Comparison of ENCODE assay signal across 1 cellular context in the genomic region with DNA sequence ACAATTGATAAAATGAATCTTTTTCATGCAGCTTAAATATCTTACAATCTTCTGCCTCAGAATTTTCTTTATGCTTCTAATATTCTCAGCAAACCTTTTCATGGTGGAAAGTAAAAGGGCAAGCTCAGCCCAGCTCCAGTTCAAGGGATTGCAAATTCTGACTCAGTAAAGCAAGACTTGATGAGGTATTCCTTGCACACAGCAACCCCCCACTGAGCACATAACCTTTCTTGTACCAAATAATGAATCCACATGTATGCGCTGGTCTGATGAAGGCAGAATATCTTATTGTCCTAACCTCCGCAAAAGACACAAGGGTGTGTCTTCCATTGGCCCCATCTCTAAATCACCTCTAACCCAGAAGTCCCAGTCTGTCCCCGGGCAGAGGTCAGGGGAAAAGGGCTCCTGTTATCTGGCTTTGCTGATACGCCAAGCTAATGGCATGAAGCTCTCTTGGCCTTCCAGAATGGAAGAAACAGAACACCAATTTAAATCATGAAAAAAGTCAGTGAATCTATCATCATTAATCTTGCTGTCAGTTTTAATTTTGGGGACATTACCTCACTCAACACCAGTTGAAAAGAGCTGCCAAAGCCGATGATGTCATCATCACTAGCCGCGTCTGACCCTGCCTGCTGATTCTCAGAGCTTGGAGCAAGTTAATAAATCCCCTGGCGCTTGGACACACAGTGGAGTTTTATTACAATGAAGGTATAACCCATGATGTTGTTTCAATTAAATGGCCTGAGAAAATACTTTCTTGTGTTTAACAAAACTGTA.
TF ChIP-seq lines count a peak whose summit lies in the region.

No MANE protein-coding gene starts in this region.

TF ChIP-seq in HEK293, 187 proteins besides CTCF, POLR2A, EP300 and RAD21 (continued from another document and continues in another):
- TF ChIP-seq, protein P1, sequence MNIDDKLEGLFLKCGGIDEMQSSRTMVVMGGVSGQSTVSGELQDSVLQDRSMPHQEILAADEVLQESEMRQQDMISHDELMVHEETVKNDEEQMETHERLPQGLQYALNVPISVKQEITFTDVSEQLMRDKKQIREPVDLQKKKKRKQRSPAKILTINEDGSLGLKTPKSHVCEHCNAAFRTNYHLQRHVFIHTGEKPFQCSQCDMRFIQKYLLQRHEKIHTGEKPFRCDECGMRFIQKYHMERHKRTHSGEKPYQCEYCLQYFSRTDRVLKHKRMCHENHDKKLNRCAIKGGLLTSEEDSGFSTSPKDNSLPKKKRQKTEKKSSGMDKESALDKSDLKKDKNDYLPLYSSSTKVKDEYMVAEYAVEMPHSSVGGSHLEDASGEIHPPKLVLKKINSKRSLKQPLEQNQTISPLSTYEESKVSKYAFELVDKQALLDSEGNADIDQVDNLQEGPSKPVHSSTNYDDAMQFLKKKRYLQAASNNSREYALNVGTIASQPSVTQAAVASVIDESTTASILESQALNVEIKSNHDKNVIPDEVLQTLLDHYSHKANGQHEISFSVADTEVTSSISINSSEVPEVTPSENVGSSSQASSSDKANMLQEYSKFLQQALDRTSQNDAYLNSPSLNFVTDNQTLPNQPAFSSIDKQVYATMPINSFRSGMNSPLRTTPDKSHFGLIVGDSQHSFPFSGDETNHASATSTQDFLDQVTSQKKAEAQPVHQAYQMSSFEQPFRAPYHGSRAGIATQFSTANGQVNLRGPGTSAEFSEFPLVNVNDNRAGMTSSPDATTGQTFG (tag by site-specific recombination; IDR thresholded peaks at IDR 0.05; ENCODE audit: borderline replicate concordance): no peak
- TF ChIP-seq ZNF19 (tag by site-specific recombination; IDR thresholded peaks at IDR 0.05; ENCODE audit: low read depth): no peak
- TF ChIP-seq ZBTB26 (tag by site-specific recombination; optimal IDR thresholded peaks at IDR 0.05): no peak
- TF ChIP-seq ZNF707 (tag by site-specific recombination; IDR thresholded peaks at IDR 0.05): no peak
- TF ChIP-seq GLIS2 (tag by site-specific recombination; IDR thresholded peaks at IDR 0.05): peak; percentile 43; the same call in 1 of the 2 replicates
- no peak for TF ChIP-seq ZNF658 (tag by site-specific recombination; IDR thresholded peaks at IDR 0.05)
- no peak for TF ChIP-seq ZNF785 (tag by site-specific recombination; IDR thresholded peaks at IDR 0.05)
- no peak for TF ChIP-seq ZFP37 (tag by site-specific recombination; IDR thresholded peaks at IDR 0.05)
- TF ChIP-seq ZNF274 (IDR thresholded peaks at IDR 0.05; ENCODE audit: low read length): no peak
- TF ChIP-seq ZNF274 (tag by site-specific recombination; IDR thresholded peaks at IDR 0.05; ENCODE audit: borderline replicate concordance): no peak
- peak; percentile 52; the same call in 1 of the 2 replicates for TF ChIP-seq ZFP69B (tag by site-specific recombination; IDR thresholded peaks at IDR 0.05)
- no peak for TF ChIP-seq ZNF664 (tag by site-specific recombination; IDR thresholded peaks at IDR 0.05)
- no peak for TF ChIP-seq ZBTB7A (tag by site-specific recombination; IDR thresholded peaks at IDR 0.05; ENCODE audit: low read depth)
- TF ChIP-seq ZNF48 (tag by site-specific recombination; IDR thresholded peaks at IDR 0.05): no peak
- TF ChIP-seq ZNF114 (tag by site-specific recombination; IDR thresholded peaks at IDR 0.05): no peak
- peak; percentile 61 for TF ChIP-seq ZNF76 (tag by site-specific recombination; IDR thresholded peaks at IDR 0.05; ENCODE audit: borderline replicate concordance, low read depth)
- TF ChIP-seq PRDM10 (tag by site-specific recombination; IDR thresholded peaks at IDR 0.05): peak; percentile 51
- TF ChIP-seq ZNF266 (tag by site-specific recombination; IDR thresholded peaks at IDR 0.05; ENCODE audit: low read depth): no peak
- peak; percentile 97 for TF ChIP-seq FEZF1 (tag by site-specific recombination; IDR thresholded peaks at IDR 0.05)
- peak; percentile 31; the same call in 1 of the 2 replicates for TF ChIP-seq GFI1B (tag by site-specific recombination; IDR thresholded peaks at IDR 0.05)
- TF ChIP-seq ZSCAN16 (tag by site-specific recombination; IDR thresholded peaks at IDR 0.05): 0 out of 2 replicates have a peak, but pooled peaks have one; percentile 43
- no peak for TF ChIP-seq SALL2 (tag by site-specific recombination; IDR thresholded peaks at IDR 0.05; ENCODE audit: borderline replicate concordance)
- peak; percentile 96 for TF ChIP-seq SCRT1 (tag by site-specific recombination; IDR thresholded peaks at IDR 0.05; ENCODE audit: borderline replicate concordance)
- no peak for TF ChIP-seq ZNF791 (tag by site-specific recombination; IDR thresholded peaks at IDR 0.05)
- TF ChIP-seq, protein P2, sequence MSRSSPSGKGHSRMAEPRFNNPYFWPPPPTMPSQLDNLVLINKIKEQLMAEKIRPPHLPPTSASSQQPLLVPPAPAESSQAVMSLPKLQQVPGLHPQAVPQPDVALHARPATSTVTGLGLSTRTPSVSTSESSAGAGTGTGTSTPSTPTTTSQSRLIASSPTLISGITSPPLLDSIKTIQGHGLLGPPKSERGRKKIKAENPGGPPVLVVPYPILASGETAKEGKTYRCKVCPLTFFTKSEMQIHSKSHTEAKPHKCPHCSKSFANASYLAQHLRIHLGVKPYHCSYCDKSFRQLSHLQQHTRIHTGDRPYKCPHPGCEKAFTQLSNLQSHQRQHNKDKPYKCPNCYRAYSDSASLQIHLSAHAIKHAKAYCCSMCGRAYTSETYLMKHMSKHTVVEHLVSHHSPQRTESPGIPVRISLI (tag by site-specific recombination; IDR thresholded peaks at IDR 0.05): peak; percentile 99
- TF ChIP-seq ZXDB (tag by site-specific recombination; IDR thresholded peaks at IDR 0.05): peak; percentile 90
- no peak for TF ChIP-seq ZNF670 (tag by site-specific recombination; IDR thresholded peaks at IDR 0.05; ENCODE audit: low read depth)
- TF ChIP-seq ZNF701 (tag by site-specific recombination; IDR thresholded peaks at IDR 0.05): no peak
- TF ChIP-seq ZNF558 (tag by site-specific recombination; IDR thresholded peaks at IDR 0.05): peak; percentile 79
- TF ChIP-seq ZNF776 (tag by site-specific recombination; IDR thresholded peaks at IDR 0.05; ENCODE audit: borderline replicate concordance): no peak
- TF ChIP-seq ZNF211 (tag by site-specific recombination; IDR thresholded peaks at IDR 0.05; ENCODE audit: low read depth): no peak
- no peak for TF ChIP-seq KLF9 (tag by site-specific recombination; IDR thresholded peaks at IDR 0.05; ENCODE audit: low read depth)
- TF ChIP-seq ZNF248 (tag by site-specific recombination; IDR thresholded peaks at IDR 0.05): no peak
- no peak for TF ChIP-seq ZNF174 (tag by site-specific recombination; IDR thresholded peaks at IDR 0.05)
- TF ChIP-seq ZBTB1 (tag by site-specific recombination; IDR thresholded peaks at IDR 0.05): no peak
- TF ChIP-seq, protein P3, sequence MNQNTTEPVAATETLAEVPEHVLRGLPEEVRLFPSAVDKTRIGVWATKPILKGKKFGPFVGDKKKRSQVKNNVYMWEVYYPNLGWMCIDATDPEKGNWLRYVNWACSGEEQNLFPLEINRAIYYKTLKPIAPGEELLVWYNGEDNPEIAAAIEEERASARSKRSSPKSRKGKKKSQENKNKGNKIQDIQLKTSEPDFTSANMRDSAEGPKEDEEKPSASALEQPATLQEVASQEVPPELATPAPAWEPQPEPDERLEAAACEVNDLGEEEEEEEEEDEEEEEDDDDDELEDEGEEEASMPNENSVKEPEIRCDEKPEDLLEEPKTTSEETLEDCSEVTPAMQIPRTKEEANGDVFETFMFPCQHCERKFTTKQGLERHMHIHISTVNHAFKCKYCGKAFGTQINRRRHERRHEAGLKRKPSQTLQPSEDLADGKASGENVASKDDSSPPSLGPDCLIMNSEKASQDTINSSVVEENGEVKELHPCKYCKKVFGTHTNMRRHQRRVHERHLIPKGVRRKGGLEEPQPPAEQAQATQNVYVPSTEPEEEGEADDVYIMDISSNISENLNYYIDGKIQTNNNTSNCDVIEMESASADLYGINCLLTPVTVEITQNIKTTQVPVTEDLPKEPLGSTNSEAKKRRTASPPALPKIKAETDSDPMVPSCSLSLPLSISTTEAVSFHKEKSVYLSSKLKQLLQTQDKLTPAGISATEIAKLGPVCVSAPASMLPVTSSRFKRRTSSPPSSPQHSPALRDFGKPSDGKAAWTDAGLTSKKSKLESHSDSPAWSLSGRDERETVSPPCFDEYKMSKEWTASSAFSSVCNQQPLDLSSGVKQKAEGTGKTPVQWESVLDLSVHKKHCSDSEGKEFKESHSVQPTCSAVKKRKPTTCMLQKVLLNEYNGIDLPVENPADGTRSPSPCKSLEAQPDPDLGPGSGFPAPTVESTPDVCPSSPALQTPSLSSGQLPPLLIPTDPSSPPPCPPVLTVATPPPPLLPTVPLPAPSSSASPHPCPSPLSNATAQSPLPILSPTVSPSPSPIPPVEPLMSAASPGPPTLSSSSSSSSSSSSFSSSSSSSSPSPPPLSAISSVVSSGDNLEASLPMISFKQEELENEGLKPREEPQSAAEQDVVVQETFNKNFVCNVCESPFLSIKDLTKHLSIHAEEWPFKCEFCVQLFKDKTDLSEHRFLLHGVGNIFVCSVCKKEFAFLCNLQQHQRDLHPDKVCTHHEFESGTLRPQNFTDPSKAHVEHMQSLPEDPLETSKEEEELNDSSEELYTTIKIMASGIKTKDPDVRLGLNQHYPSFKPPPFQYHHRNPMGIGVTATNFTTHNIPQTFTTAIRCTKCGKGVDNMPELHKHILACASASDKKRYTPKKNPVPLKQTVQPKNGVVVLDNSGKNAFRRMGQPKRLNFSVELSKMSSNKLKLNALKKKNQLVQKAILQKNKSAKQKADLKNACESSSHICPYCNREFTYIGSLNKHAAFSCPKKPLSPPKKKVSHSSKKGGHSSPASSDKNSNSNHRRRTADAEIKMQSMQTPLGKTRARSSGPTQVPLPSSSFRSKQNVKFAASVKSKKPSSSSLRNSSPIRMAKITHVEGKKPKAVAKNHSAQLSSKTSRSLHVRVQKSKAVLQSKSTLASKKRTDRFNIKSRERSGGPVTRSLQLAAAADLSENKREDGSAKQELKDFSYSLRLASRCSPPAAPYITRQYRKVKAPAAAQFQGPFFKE (tag by site-specific recombination; IDR thresholded peaks at IDR 0.05; ENCODE audit: borderline replicate concordance): no peak
- TF ChIP-seq HOXD13 (CRISPR knock-in tag; IDR thresholded peaks at IDR 0.05; ENCODE audit: borderline replicate concordance): no peak
- TF ChIP-seq ZNF561 (tag by site-specific recombination; IDR thresholded peaks at IDR 0.05; ENCODE audit: borderline replicate concordance): peak; percentile 47; the same call in 1 of the 2 replicates
- TF ChIP-seq ZNF548 (tag by site-specific recombination; IDR thresholded peaks at IDR 0.05): no peak
- TF ChIP-seq ZNF394 (tag by site-specific recombination; IDR thresholded peaks at IDR 0.05; ENCODE audit: borderline replicate concordance): peak; percentile 82
- no peak for TF ChIP-seq ZNF202 (tag by site-specific recombination; IDR thresholded peaks at IDR 0.05; ENCODE audit: borderline replicate concordance)
- peak; percentile 74; the same call in 1 of the 2 replicates for TF ChIP-seq ZNF692 (tag by site-specific recombination; IDR thresholded peaks at IDR 0.05)
- TF ChIP-seq ZNF121 (tag by site-specific recombination; IDR thresholded peaks at IDR 0.05): no peak
